15 cellular contexts compared by ENCODE assay signal in the genomic region with DNA sequence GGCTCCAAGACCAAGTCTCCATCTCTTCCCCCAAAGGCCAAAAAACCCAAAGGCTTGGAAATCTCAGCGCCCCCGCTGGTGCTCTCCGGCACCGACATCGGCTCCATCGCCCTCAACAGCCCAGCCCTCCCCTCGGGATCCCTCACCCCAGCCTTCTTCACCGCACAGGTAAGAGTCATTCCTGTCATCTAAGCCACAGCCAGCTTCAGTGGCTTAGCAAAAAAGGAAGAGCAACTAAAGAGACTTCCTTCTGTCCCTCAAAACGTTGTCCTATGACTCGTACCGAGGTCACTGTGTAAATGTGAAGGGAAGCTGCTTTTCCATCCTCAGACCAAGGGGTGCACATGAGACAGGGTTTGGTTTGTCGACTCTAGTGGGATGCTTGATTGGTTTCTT. TPM values are rescaled to one million over a fixed set of nuclear protein-coding genes. Genes with fewer than 3 reads are reported as not detected.
DNase-seq lines count a peak whose midpoint lies in the region; ATAC-seq, FAIRE-seq and TF ChIP-seq lines count a peak whose summit lies in the region.
"Had no signal": no experiment of that assay in that cellular context is flagged by ENCODE, and none has a peak within 500 bp of the region (broad histone marks: within the 10 kb centered on the region; RNA-seq: fewer than 3 reads in every experiment).

No MANE protein-coding gene starts in this region.

- no peak overlapping the region for H3K4me3 ChIP-seq in HepG2 (replicated peaks in 1 of 3; ENCODE audit: insufficient read depth in 1 of 3, low read depth in 2 of 3, low read length in 3 of 3)
- no peak overlapping the region for H3K4me3 ChIP-seq in right lobe of liver
- no peak overlapping the region for H3K4me3 ChIP-seq in NB4 (ENCODE audit: low read depth, low read length)
- H3K4me3 ChIP-seq in H1 (ENCODE audit: extremely low read depth in 1 of 4, insufficient read depth in 2 of 4, low read depth in 3 of 4, low read length in 4 of 4) = no peak overlapping the region
- H3K4me3 ChIP-seq: BLaER1 had no signal

- peak overlapping the region; percentile 26; the same call in 1 of the 2 replicates for H2AK5ac ChIP-seq in H1 (ENCODE audit: low read depth, low read length)

- H3K27ac ChIP-seq in HepG2 (ENCODE audit: extremely low read length, insufficient read depth, low read length) (no peak overlapping the region), right lobe of liver (no peak overlapping the region), H1 (ENCODE audit: low read depth, low read length) (no peak overlapping the region)
- H3K27ac ChIP-seq: BLaER1, WERI-Rb-1 had no signal

- TF ChIP-seq CTCF in HepG2 (CRISPR knock-in tag; IDR thresholded peaks at IDR 0.05) (no peak), right lobe of liver (IDR thresholded peaks at IDR 0.05) (no peak), NB4 (IDR thresholded peaks at IDR 0.05; ENCODE audit: low read depth, low read length) (no peak), H1 (IDR thresholded peaks at IDR 0.05; ENCODE audit: control extremely low read depth in 1 of 3, insufficient read depth in 1 of 3, low read depth in 1 of 3, low read length in 3 of 3) (no peak; a peak in 1 of 4 replicates)

- no peak overlapping the region for H3K4me3 Mint-ChIP-seq in stimulated activated naive CD8-positive, alpha-beta T cell treated with anti-CD3 and anti-CD28 coated beads, Interleukin-15, Interleukin-2, amounts not matched to agents 100 ng/mL and 50 ng/mL, for 24 hours

- H3K4me1 ChIP-seq in HepG2 (ENCODE audit: insufficient read depth, low read length) (peaks cover 3% of the 10 kb centered on the region; the same call in 1 of the 2 replicates), right lobe of liver (peaks cover 0 to under 1% (median 0%) of the 10 kb centered on the region in 4 donors), H1 (replicated peaks in 1 of 4; ENCODE audit: control insufficient read depth in 3 of 4, insufficient read depth in 4 of 4, low read length in 3 of 4) (peaks cover 0 to under 1% (median 0%) of the 10 kb centered on the region in 4 experiments; a peak in 1 of 7 replicates)

- peak overlapping the region; percentile 63 for H3K27ac Mint-ChIP-seq in stimulated activated naive CD8-positive, alpha-beta T cell treated with anti-CD3 and anti-CD28 coated beads, Interleukin-15, Interleukin-2, amounts not matched to agents 100 ng/mL and 50 ng/mL, for 24 hours

- no peak overlapping the region; the same call in 1 of the 2 replicates for H2BK5ac ChIP-seq in H1 (ENCODE audit: low read depth, low read length)

- no peak overlapping the region for H3K4me2 ChIP-seq in HepG2 (ENCODE audit: low read depth, low read length)
- H3K4me2 ChIP-seq in H1 (ENCODE audit: insufficient read depth in 1 of 2, low read depth in 2 of 2, low read length in 2 of 2) = no peak overlapping the region
- H3K4me2 ChIP-seq: BLaER1 had no signal

- H4K5ac ChIP-seq in H1 (ENCODE audit: insufficient read length, low read depth, low read length) = no peak overlapping the region

- H3K56ac ChIP-seq in H1 (replicated peaks; ENCODE audit: insufficient read length, low read depth, low read length) = no peak overlapping the region

- H3K14ac ChIP-seq in H1 (ENCODE audit: insufficient read length) = no peak overlapping the region

- H3K4ac ChIP-seq in H1 (replicated peaks; ENCODE audit: insufficient read length, low read depth, low read length) = no peak overlapping the region

- H3K9ac ChIP-seq in HepG2 (ENCODE audit: insufficient read depth, low read depth, low read length) = no peak overlapping the region
- no peak overlapping the region for H3K9ac ChIP-seq in H1 (replicated peaks in 1 of 4; ENCODE audit: extremely low read depth in 1 of 4, low read depth in 3 of 4, low read length in 3 of 4)
- H3K9ac ChIP-seq: BLaER1 had no signal

- H2AFZ ChIP-seq in HepG2 (ENCODE audit: low read length) = no peak overlapping the region
- H2AFZ ChIP-seq in H1 (ENCODE audit: low read length) = no peak overlapping the region

- no peak overlapping the region for H3K23ac ChIP-seq in H1 (ENCODE audit: insufficient read length)

- H3K4me1 Mint-ChIP-seq in stimulated activated naive CD8-positive, alpha-beta T cell treated with anti-CD3 and anti-CD28 coated beads, Interleukin-15, Interleukin-2, amounts not matched to agents 100 ng/mL and 50 ng/mL, for 24 hours (ENCODE audit: low read depth) = peaks cover 44% of the 10 kb centered on the region

- H3K27me3 Mint-ChIP-seq in stimulated activated naive CD8-positive, alpha-beta T cell treated with anti-CD3 and anti-CD28 coated beads, Interleukin-15, Interleukin-2, amounts not matched to agents 100 ng/mL and 50 ng/mL, for 24 hours = no peaks in the 10 kb centered on the region

- 0 out of 2 replicates have a peak, but pooled peaks cover 2% of the 10 kb centered on the region for H3K23me2 ChIP-seq in H1 (ENCODE audit: low read depth, low read length)

- H2BK12ac ChIP-seq in H1 (ENCODE audit: low read depth, low read length) = no peak overlapping the region

- TF ChIP-seq POLR2A in HepG2 (IDR thresholded peaks at IDR 0.05; ENCODE audit: insufficient read depth in 1 of 2, low read depth in 2 of 2, low read length in 2 of 2) = no peak
- TF ChIP-seq POLR2A in right lobe of liver (IDR thresholded peaks at IDR 0.05) = no peak
- no peak for TF ChIP-seq POLR2A in NB4 (IDR thresholded peaks at IDR 0.05; ENCODE audit: extremely low read depth, insufficient read length)
- no peak for TF ChIP-seq POLR2A in H1 (IDR thresholded peaks at IDR 0.05; ENCODE audit: control extremely low read depth in 1 of 2, low read depth in 2 of 2, low read length in 2 of 2)

- 90% methylated on average over 12 of the region's 12 CpGs for WGBS in HepG2 (ENCODE audit: low lambda C conversion rate)
- 67% methylated on average over 9 of the region's 12 CpGs for WGBS in right lobe of liver (ENCODE audit: insufficient coverage, low coverage, low lambda C conversion rate, missing lambda C conversion rate)
- WGBS in H1 (ENCODE audit: extremely low coverage in 1 of 2, insufficient coverage in 1 of 2, insufficient read length in 1 of 2, insufficient replicate concordance in 2 of 2, low coverage in 1 of 2, low lambda C conversion rate in 2 of 2, missing lambda C conversion rate in 1 of 2), 2 experiments = 89% methylated on average over 12 of the region's 12 CpGs; no CpG with 5 or more reads in 1 of the 2 experiments

- no peak overlapping the region for H4K91ac ChIP-seq in H1 (replicated peaks; ENCODE audit: insufficient read length, low read length)

- peaks cover 0 to 4% of the 10 kb centered on the region in 2 experiments; a peak in 1 of 5 replicates for H3K36me3 ChIP-seq in HepG2 (replicated peaks in 1 of 2; ENCODE audit: control insufficient read depth in 1 of 2, insufficient read depth in 2 of 2, low read length in 2 of 2)
- H3K36me3 ChIP-seq in right lobe of liver = peaks cover 0 to 7% (median 2%) of the 10 kb centered on the region in 4 donors
- peaks cover 0 to 3% (median 0%) of the 10 kb centered on the region in 4 experiments; a peak in 3 of 8 replicates for H3K36me3 ChIP-seq in H1 (ENCODE audit: control insufficient read depth in 2 of 4, insufficient read depth in 4 of 4, low read length in 3 of 4)
- H3K36me3 ChIP-seq: WERI-Rb-1 had no signal

- no peak overlapping the region for H2BK20ac ChIP-seq in H1 (ENCODE audit: low read length)

- H2BK120ac ChIP-seq in H1 (replicated peaks; ENCODE audit: low read depth, low read length) = no peak overlapping the region

- H3K79me2 ChIP-seq in HepG2 (ENCODE audit: insufficient read depth, low read length) = no peaks in the 10 kb centered on the region
- H3K79me2 ChIP-seq in H1 (ENCODE audit: control insufficient read depth in 1 of 2, insufficient read depth in 2 of 2, low read length in 2 of 2) = no peaks in the 10 kb centered on the region

- H4K8ac ChIP-seq in H1 (ENCODE audit: extremely low read depth, insufficient read depth, low read length) = no peak overlapping the region

- H3K27me3 ChIP-seq in HepG2 (ENCODE audit: control insufficient read depth in 1 of 2, insufficient read depth in 2 of 2, low read length in 2 of 2) = no peaks in the 10 kb centered on the region
- H3K27me3 ChIP-seq in right lobe of liver = no peaks in the 10 kb centered on the region
- H3K27me3 ChIP-seq in H1 (replicated peaks in 1 of 4; ENCODE audit: control insufficient read depth in 3 of 4, extremely low read depth in 1 of 4, insufficient read depth in 3 of 4, low read length in 3 of 4) = no peaks in the 10 kb centered on the region
- H3K27me3 ChIP-seq: BLaER1 had no signal

- H3K9me3 Mint-ChIP-seq in stimulated activated naive CD8-positive, alpha-beta T cell treated with anti-CD3 and anti-CD28 coated beads, Interleukin-15, Interleukin-2, amounts not matched to agents 100 ng/mL and 50 ng/mL, for 24 hours = no peaks in the 10 kb centered on the region

- no peak for ATAC-seq in HepG2
- ATAC-seq in right lobe of liver = no peak
- ATAC-seq in Right ventricle myocardium inferior = no peak

- H3K36me3 Mint-ChIP-seq in stimulated activated naive CD8-positive, alpha-beta T cell treated with anti-CD3 and anti-CD28 coated beads, Interleukin-15, Interleukin-2, amounts not matched to agents 100 ng/mL and 50 ng/mL, for 24 hours (ENCODE audit: low read depth) = peaks cover 59% of the 10 kb centered on the region

- H3K18ac ChIP-seq in H1 (ENCODE audit: extremely low read depth, low read length) = no peak overlapping the region

- FAIRE-seq in HepG2 (lab: Jason Lieb, UNC) (no peak), H1 (lab: Jason Lieb, UNC) (no peak)

- CTCF ChIA-PET in HepG2 (lab: Yijun Ruan, JAX; ENCODE audit: low intra/inter-chr PET ratio, low total read pairs) = no interaction called here
- CTCF ChIA-PET in H1 (lab: Charles Lee; ENCODE audit: partially characterized antibody) = interaction anchor here (1.3 to 2.0 kb wide), 3 partner anchors 8 to 99 kb away, joined by 3 to 4 read pairs (median 3); no protein-coding TSS in a partner anchor

- POLR2A ChIA-PET in HepG2 (lab: Yijun Ruan, JAX) (no interaction called here), H1 (lab: Charles Lee; ENCODE audit: partially characterized antibody) (interaction anchor here (0.5 kb wide), 1 partner anchor 29 kb away, joined by 3 read pairs; no protein-coding TSS in a partner anchor)

- in situ Hi-C loops in HepG2 (cut with HindIII; ENCODE audit: extremely low pct_ligation_motif_present, low pct_unique_long_range_greater_than_20kb) = no loop called here

- TF ChIP-seq EP300 in HepG2 (IDR thresholded peaks at IDR 0.05; ENCODE audit: low read depth in 2 of 2, low read length in 2 of 2) (no peak), HepG2 (CRISPR knock-in tag; IDR thresholded peaks at IDR 0.05; ENCODE audit: borderline replicate concordance) (no peak), H1 (IDR thresholded peaks at IDR 0.05; ENCODE audit: borderline replicate concordance in 1 of 2, low read depth in 2 of 2, low read length in 2 of 2) (no peak)

- intact Hi-C loops in HepG2 (cut with micrococcal nuclease; ENCODE audit: unreplicated experiment) (no loop called here), right lobe of liver (cut with DNase I) (no loop called here), Right ventricle myocardium inferior (cut with DNase I) (no loop called here)

- H4K20me1 ChIP-seq in HepG2 (ENCODE audit: insufficient read depth, low read length) (no peaks in the 10 kb centered on the region), H1 (replicated peaks in 1 of 2; ENCODE audit: control insufficient read depth in 1 of 2, insufficient read depth in 2 of 2, low read length in 2 of 2) (peaks cover 0 to 2% of the 10 kb centered on the region in 2 experiments)

- H3K79me1 ChIP-seq in H1 (ENCODE audit: low read depth, low read length) = no peaks in the 10 kb centered on the region

- no TSS peak for BruUV-seq in HepG2 (replicated peaks; lab: Mats Ljungman, UMichigan)

- no peak for TF ChIP-seq RAD21 in HepG2 (CRISPR knock-in tag; IDR thresholded peaks at IDR 0.05)
- no peak for TF ChIP-seq RAD21 in H1 (IDR thresholded peaks at IDR 0.05 in 1 of 2, conservative IDR thresholded peaks at IDR 0.05 in 1 of 2; ENCODE audit: low read depth in 2 of 2, low read length in 2 of 2)

- H2BK15ac ChIP-seq in H1 (ENCODE audit: low read length) = no peak overlapping the region

- DNase-seq in HepG2 (ENCODE audit: low spot score) = no peak
- DNase-seq in right lobe of liver = no peak
- DNase-seq in NB4 (ENCODE audit: low read depth) = peak; percentile 72
- no peak for DNase-seq in H1 (ENCODE audit: low read depth in 1 of 2, low spot score in 2 of 2)
- no peak for DNase-seq in Right ventricle myocardium inferior (ENCODE audit: missing footprints)
- DNase-seq in NCI-H2227 treated with DMSO at 0.1 percent for 48 hours (lab: John Stamatoyannopoulos, UW) = no peak
- DNase-seq in cerebellum (ENCODE audit: low spot score) = no peak
- DNase-seq: activated effector memory CD4-positive, alpha-beta T cell treated with anti-CD3 and anti-CD28 coated beads, Interleukin-2, amount 50 U/mL, for 16 hours; GF-D8; KG1; Right ventricle myocardium superior; stimulated activated CD4-positive, alpha-beta T cell treated with anti-CD3 and anti-CD28 coated beads, Interleukin-4, amount 100 ng/mL, for 1 hour; WERI-Rb-1 had no signal

- H3K9me3 ChIP-seq in HepG2 (ENCODE audit: low read length) = no peaks in the 10 kb centered on the region
- H3K9me3 ChIP-seq in right lobe of liver = no peaks in the 10 kb centered on the region
- no peaks in the 10 kb centered on the region for H3K9me3 ChIP-seq in H1 (ENCODE audit: insufficient read depth in 2 of 2, low read depth in 1 of 2, low read length in 1 of 2)
- H3K9me3 ChIP-seq: BLaER1 had no signal

RNA-seq across cellular contexts. Expression of a gene that starts 53.4 kb away (rescaled TPM):
- 3.0 and 3.2 TPM in 2 replicates for total RNA-seq in HepG2 (2016; rRNA removed; fragmentation: Illumina TruSeq; extraction: Trizol)
- total RNA-seq in HepG2 (2016; cell fraction: cytosol; rRNA removed; fragmentation: Illumina TruSeq; extraction: Trizol; ENCODE audit: low read depth) = 1.2 and 1.3 TPM in 2 replicates
- 2.3 and 2.7 TPM in 2 replicates for total RNA-seq in HepG2 (2016; cell fraction: insoluble cytoplasmic fraction; rRNA removed; fragmentation: Illumina TruSeq; extraction: Trizol)
- 4.8 and 5.0 TPM in 2 replicates for total RNA-seq in HepG2 (2016; cell fraction: membrane; rRNA removed; fragmentation: Illumina TruSeq; extraction: Trizol)
- 2.7 and 3.9 TPM in 2 replicates for total RNA-seq in HepG2 (2016; cell fraction: nucleus; rRNA removed; fragmentation: Illumina TruSeq; extraction: Trizol)
- polyA plus RNA-seq in HepG2 (2011; rRNA removed) = 2.4 and 2.9 TPM in 2 replicates
- polyA plus RNA-seq in HepG2 (2011; cell fraction: cytosol; rRNA removed) = 1.5 and 2.1 TPM in 2 replicates
- 1.2 and 2.1 TPM in 2 replicates for polyA plus RNA-seq in HepG2 (2011; cell fraction: nucleus; rRNA removed)
- polyA plus RNA-seq in HepG2 (2012) = 1.8 and 2.5 TPM in 2 replicates
- 1.5 and 2.0 TPM in 2 replicates for polyA plus RNA-seq in HepG2 (2016; cell fraction: cytosol; fragmentation: Illumina TruSeq; extraction: Trizol; ENCODE audit: low read depth)
- polyA plus RNA-seq in HepG2 (2016; cell fraction: insoluble cytoplasmic fraction; fragmentation: Illumina TruSeq; extraction: Trizol; ENCODE audit: low read depth) = 4.0 and 4.7 TPM in 2 replicates
- polyA plus RNA-seq in HepG2 (2016; cell fraction: membrane; fragmentation: Illumina TruSeq; extraction: Trizol; ENCODE audit: low read depth) = 3.8 and 4.8 TPM in 2 replicates
- polyA plus RNA-seq in HepG2 (2016; cell fraction: nucleus; fragmentation: Illumina TruSeq; extraction: Trizol; ENCODE audit: insufficient read depth, low read depth) = 3.9 and 4.5 TPM in 2 replicates
- polyA minus RNA-seq in HepG2 (2011; rRNA and poly(A)+ RNA removed; ENCODE audit: low replicate concordance) = 5.5 and 9.6 TPM in 2 replicates
- 3.2 and 3.3 TPM in 2 replicates for polyA minus RNA-seq in HepG2 (2011; cell fraction: cytosol; rRNA and poly(A)+ RNA removed)
- 2.6 and 2.7 TPM in 2 replicates for polyA minus RNA-seq in HepG2 (2011; cell fraction: nucleus; rRNA and poly(A)+ RNA removed)
- 10 to 100 TPM in 1 of 6 experiments, 1 to 10 TPM in 5; 5.3 to 11.2 (median 5.8) TPM for total RNA-seq in right lobe of liver
- total RNA-seq in H1 (2021; fragmentation: NEBNext Ultra II Directional; extraction: Animal tissue kit (Norgen Biotek cat#: 25700)) = 13.3 and 14.3 TPM in 2 replicates
- polyA plus RNA-seq in H1 (2011; rRNA removed) = 3.5 and 4.4 TPM in 2 replicates
- 3.7 TPM for polyA plus RNA-seq in H1 (2011; cell fraction: cytosol; rRNA removed)
- polyA plus RNA-seq in H1 (2011; cell fraction: nucleus; rRNA removed) = 29.8 TPM
- polyA plus RNA-seq in H1 (2012, experiment 1 of 2) = 5.1 to 7.2 TPM (median 6.9 TPM) in 4 replicates
- 0.77 TPM for polyA plus RNA-seq in H1 (2012, experiment 2 of 2)
- 20.7 TPM for polyA plus RNA-seq in H1 (2013, experiment 1 of 2)
- 19.2 TPM for polyA plus RNA-seq in H1 (2013, experiment 2 of 2)
- polyA minus RNA-seq in H1 (2011; rRNA and poly(A)+ RNA removed) = 8.6 and 9.1 TPM in 2 replicates
- polyA minus RNA-seq in H1 (2011; cell fraction: cytosol; rRNA and poly(A)+ RNA removed) = 6.9 TPM
- polyA minus RNA-seq in H1 (2011; cell fraction: nucleus; rRNA and poly(A)+ RNA removed) = 15.2 TPM
- 20.8 TPM for total RNA-seq in Right ventricle myocardium inferior
- 6.5 TPM for total RNA-seq in cerebellum
